ENCODE assay signal across 1 cellular context in genomic region chr2:189548686-189549439, GRCh38.
TF ChIP-seq lines count a peak whose summit lies in the region.

No MANE protein-coding gene starts in this region.

TF ChIP-seq in endothelial cell of umbilical vein, 7 proteins besides CTCF, POLR2A, EP300 and RAD21 (continued from another document):
- TF ChIP-seq FOS (IDR thresholded peaks at IDR 0.05; ENCODE audit: borderline replicate concordance, insufficient read depth, low read length) (no peak), POLR2AphosphoS5 (IDR thresholded peaks at IDR 0.05; ENCODE audit: insufficient read depth, low read depth, low read length) (no peak)
